2 cellular contexts compared by ENCODE assay signal in genomic region chr11:102306817-102307814, GRCh38.
TF ChIP-seq lines count a peak whose summit lies in the region.

No MANE protein-coding gene starts in this region.

TF ChIP-seq in SK-N-SH, 30 proteins besides CTCF, POLR2A, EP300 and RAD21 (continued from another document):
- peak; percentile 82 for TF ChIP-seq REST (IDR thresholded peaks at IDR 0.05; ENCODE audit: low read depth, low read length)
- TF ChIP-seq GATA2 (CRISPR knock-in tag; IDR thresholded peaks at IDR 0.05), result peak; percentile 66

TF ChIP-seq in SK-N-SH treated with all-trans-retinoic acid at 6 μM for 48 hours, 23 proteins besides CTCF, POLR2A, EP300 and RAD21 (continued from another document):
- TF ChIP-seq PATZ1 (CRISPR knock-in tag; IDR thresholded peaks at IDR 0.05; ENCODE audit: borderline replicate concordance) (no peak), ZFP3 (CRISPR knock-in tag; IDR thresholded peaks at IDR 0.05) (no peak), OSR1 (CRISPR knock-in tag; IDR thresholded peaks at IDR 0.05) (no peak), TCF4 (CRISPR knock-in tag; IDR thresholded peaks at IDR 0.05; ENCODE audit: borderline replicate concordance) (no peak), TSHZ2 (CRISPR knock-in tag; IDR thresholded peaks at IDR 0.05) (no peak), ZNF70 (CRISPR knock-in tag; IDR thresholded peaks at IDR 0.05) (no peak), ARNTL (CRISPR knock-in tag; IDR thresholded peaks at IDR 0.05; ENCODE audit: borderline replicate concordance, low read depth) (no peak), BACH2 (CRISPR knock-in tag; IDR thresholded peaks at IDR 0.05; ENCODE audit: borderline replicate concordance) (no peak), RARB (CRISPR knock-in tag; IDR thresholded peaks at IDR 0.05) (no peak), ZFP30 (CRISPR knock-in tag; IDR thresholded peaks at IDR 0.05) (no peak)
